1 cellular context compared by ENCODE assay signal in genomic region chr16:21501869-21502667, GRCh38.
TF ChIP-seq lines count a peak whose summit lies in the region.

No MANE protein-coding gene starts in this region.

TF ChIP-seq in HepG2, 621 proteins besides CTCF, POLR2A, EP300 and RAD21 (continued from another document and continues in another):
- peak; percentile 92 for TF ChIP-seq NFAT5 (CRISPR knock-in tag; IDR thresholded peaks at IDR 0.05)
- no peak for TF ChIP-seq ZNF121 (CRISPR knock-in tag; IDR thresholded peaks at IDR 0.05)
- peak; percentile 58 for TF ChIP-seq STAG1 (CRISPR knock-in tag; IDR thresholded peaks at IDR 0.05)
- peak; percentile 95 for TF ChIP-seq SP4 (CRISPR knock-in tag; IDR thresholded peaks at IDR 0.05)
- TF ChIP-seq MED13 (CRISPR knock-in tag; IDR thresholded peaks at IDR 0.05): peak; percentile 96
- no peak for TF ChIP-seq CEBPZ (IDR thresholded peaks at IDR 0.05; ENCODE audit: low read length)
- TF ChIP-seq ZMAT5 (CRISPR knock-in tag; IDR thresholded peaks at IDR 0.05; ENCODE audit: borderline replicate concordance, low read depth): no peak
- TF ChIP-seq IKZF4 (CRISPR knock-in tag; IDR thresholded peaks at IDR 0.05; ENCODE audit: borderline replicate concordance, low read depth, not compliant biosample characterization): peak; percentile 99
- peak; percentile 94 for TF ChIP-seq ELF3 (CRISPR knock-in tag; IDR thresholded peaks at IDR 0.05)
- no peak for TF ChIP-seq TRIM24 (CRISPR knock-in tag; IDR thresholded peaks at IDR 0.05)
- TF ChIP-seq HMGA1 (CRISPR knock-in tag; conservative IDR thresholded peaks at IDR 0.05): no peak
- 0 out of 2 replicates have a peak, but pooled peaks have one; percentile 21 for TF ChIP-seq MTA3 (CRISPR knock-in tag; IDR thresholded peaks at IDR 0.05)
- no peak for TF ChIP-seq GLMP (CRISPR knock-in tag; IDR thresholded peaks at IDR 0.05; ENCODE audit: borderline replicate concordance)
- TF ChIP-seq ZNF256 (CRISPR knock-in tag; conservative IDR thresholded peaks at IDR 0.05): peak; percentile 75; the same call in 1 of the 2 replicates
- TF ChIP-seq RCOR2 (CRISPR knock-in tag; IDR thresholded peaks at IDR 0.05): no peak
- no peak for TF ChIP-seq ZBTB46 (CRISPR knock-in tag; IDR thresholded peaks at IDR 0.05; ENCODE audit: borderline replicate concordance)
- TF ChIP-seq NBN (conservative IDR thresholded peaks at IDR 0.05): no peak
- 0 out of 2 replicates have a peak, but pooled peaks have one; percentile 49 for TF ChIP-seq GZF1 (CRISPR knock-in tag; IDR thresholded peaks at IDR 0.05)
- peak; percentile 70; the same call in 1 of the 2 replicates for TF ChIP-seq PAF1 (CRISPR knock-in tag; IDR thresholded peaks at IDR 0.05)
- TF ChIP-seq SOX5 (CRISPR knock-in tag; IDR thresholded peaks at IDR 0.05; ENCODE audit: borderline replicate concordance): peak; percentile 43; the same call in 1 of the 2 replicates
- no peak for TF ChIP-seq JUNB (CRISPR knock-in tag; IDR thresholded peaks at IDR 0.05; ENCODE audit: borderline replicate concordance)
- TF ChIP-seq DDIT3 (CRISPR knock-in tag; IDR thresholded peaks at IDR 0.05): peak; percentile 79; the same call in 1 of the 2 replicates
- TF ChIP-seq ZBTB33 (CRISPR knock-in tag; IDR thresholded peaks at IDR 0.05): peak; percentile 75; the same call in 1 of the 2 replicates
- TF ChIP-seq JARID2 (CRISPR knock-in tag; IDR thresholded peaks at IDR 0.05; ENCODE audit: insufficient replicate concordance): peak; percentile 41
- TF ChIP-seq DNMT1 (CRISPR knock-in tag; IDR thresholded peaks at IDR 0.05): peak; percentile 97; the same call in 1 of the 2 replicates
- peak; percentile 77; the same call in 1 of the 2 replicates for TF ChIP-seq DR1 (CRISPR knock-in tag; IDR thresholded peaks at IDR 0.05)
- TF ChIP-seq REPIN1 (CRISPR knock-in tag; IDR thresholded peaks at IDR 0.05; ENCODE audit: borderline replicate concordance, low read depth): peak; percentile 77
- TF ChIP-seq ZNF570 (CRISPR knock-in tag; IDR thresholded peaks at IDR 0.05; ENCODE audit: borderline replicate concordance): no peak
- no peak for TF ChIP-seq ZKSCAN1 (IDR thresholded peaks at IDR 0.05; ENCODE audit: low read length)
- no peak for TF ChIP-seq PAWR (CRISPR knock-in tag; IDR thresholded peaks at IDR 0.05; ENCODE audit: borderline replicate concordance)
- TF ChIP-seq SIN3A (IDR thresholded peaks at IDR 0.05; ENCODE audit: borderline replicate concordance, low read depth, low read length): peak; percentile 94; the same call in 1 of the 2 replicates
- TF ChIP-seq ZNF768 (CRISPR knock-in tag; IDR thresholded peaks at IDR 0.05): peak; percentile 86; the same call in 1 of the 2 replicates
- no peak for TF ChIP-seq ZNF674 (CRISPR knock-in tag; IDR thresholded peaks at IDR 0.05; ENCODE audit: low read depth)
- peak; percentile 97 for TF ChIP-seq SALL2 (CRISPR knock-in tag; IDR thresholded peaks at IDR 0.05)
- TF ChIP-seq ZMYM3 (CRISPR knock-in tag; IDR thresholded peaks at IDR 0.05): peak; percentile 61
- TF ChIP-seq ZNF136 (CRISPR knock-in tag; IDR thresholded peaks at IDR 0.05; ENCODE audit: low read depth): peak; percentile 73; the same call in 1 of the 2 replicates
- 0 out of 2 replicates have a peak, but pooled peaks have one; percentile 35 for TF ChIP-seq ZNF672 (CRISPR knock-in tag; IDR thresholded peaks at IDR 0.05)
- peak; percentile 88 for TF ChIP-seq HDAC2 (CRISPR knock-in tag; IDR thresholded peaks at IDR 0.05)
- peak; percentile 78; the same call in 1 of the 2 replicates for TF ChIP-seq ZNF609 (CRISPR knock-in tag; IDR thresholded peaks at IDR 0.05; ENCODE audit: borderline replicate concordance)
- TF ChIP-seq PRMT3 (CRISPR knock-in tag; IDR thresholded peaks at IDR 0.05; ENCODE audit: borderline replicate concordance, low read depth): no peak
- peak; percentile 50; the same call in 1 of the 2 replicates for TF ChIP-seq HMG20A (CRISPR knock-in tag; IDR thresholded peaks at IDR 0.05; ENCODE audit: borderline replicate concordance)
